Comparison of ENCODE assay signal across 9 cellular contexts in the genomic region with DNA sequence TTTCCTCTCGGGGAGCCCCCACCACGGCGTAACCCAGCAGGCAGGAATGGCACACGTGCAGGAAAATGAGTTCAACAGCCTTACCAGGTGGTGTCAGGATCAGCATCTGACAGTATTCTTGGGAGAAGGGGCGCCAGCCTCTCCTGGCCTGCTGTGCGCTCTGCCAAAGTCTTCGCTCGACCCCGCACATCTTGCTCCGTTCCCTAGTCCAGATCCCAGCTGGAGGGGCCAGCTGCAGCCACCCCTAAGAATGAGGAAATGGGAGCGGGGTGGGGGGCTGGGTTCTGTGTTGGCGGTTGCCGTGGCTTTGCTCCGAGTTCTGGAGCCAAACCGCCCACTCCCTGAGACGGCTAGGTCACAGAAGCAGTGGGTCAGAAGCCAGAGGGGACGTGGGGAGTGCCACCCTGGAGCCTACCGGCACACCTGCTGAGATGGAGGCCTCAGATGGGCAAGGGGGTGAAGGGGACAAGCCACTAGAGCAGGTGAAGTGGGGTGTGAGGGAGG. TPM values are rescaled to one million over a fixed set of nuclear protein-coding genes. Genes with fewer than 3 reads are reported as not detected.
DNase-seq lines count a peak whose midpoint lies in the region; ATAC-seq lines count a peak whose summit lies in the region.
"Had no signal": no experiment of that assay in that cellular context is flagged by ENCODE, and none has a peak within 500 bp of the region (broad histone marks: within the 10 kb centered on the region; RNA-seq: fewer than 3 reads in every experiment).

TSS of gene CHCT1 (plus strand) at position 328 of the 504 bp plus-strand sequence. CDS start at position 432, 104 bp downstream.

- H3K27me3 ChIP-seq in HUES64 (ENCODE audit: insufficient read depth, low read length) (peaks cover 11% of the 10 kb centered on the region), iPS-20b (ENCODE audit: insufficient read depth, low read length) (peaks cover 15% of the 10 kb centered on the region)

- no peak for DNase-seq in activated naive CD8-positive, alpha-beta T cell treated with anti-CD3 and anti-CD28 coated beads, Interleukin-2, amount 50 U/mL, for 24 hours
- DNase-seq in stimulated activated naive CD8-positive, alpha-beta T cell treated with anti-CD3 and anti-CD28 coated beads, Interleukin-15, amount 100 ng/mL, for 72 hours = no peak
- DNase-seq in medulla oblongata (ENCODE audit: extremely low spot score) = no peak
- DNase-seq in NCI-H2029 (lab: John Stamatoyannopoulos, UW) = no peak
- DNase-seq: activated effector memory CD4-positive, alpha-beta T cell treated with Interleukin-2 at 50 U/mL for 16 hours had no signal

- H3K9ac ChIP-seq in HUES64 (ENCODE audit: low read depth, low read length) (peak within 1 kb of the TSS; percentile 81), iPS-20b (ENCODE audit: low read depth, low read length) (peak within 1 kb of the TSS; percentile 69)

- ATAC-seq in activated naive CD8-positive, alpha-beta T cell treated with anti-CD3 and anti-CD28 coated beads, Interleukin-2, amount 50 U/mL, for 24 hours = no peak
- no peak for ATAC-seq in stimulated activated naive CD8-positive, alpha-beta T cell treated with anti-CD3 and anti-CD28 coated beads, Interleukin-15, amount 100 ng/mL, for 72 hours
- ATAC-seq in GM21360 (IDR thresholded peaks at IDR 0.05; ENCODE audit: unreplicated experiment) (no peak), GM18520 (IDR thresholded peaks at IDR 0.05; ENCODE audit: unreplicated experiment) (no peak)

- H3K4me1 Mint-ChIP-seq in activated naive CD8-positive, alpha-beta T cell treated with anti-CD3 and anti-CD28 coated beads, Interleukin-2, amount 50 U/mL, for 24 hours = peaks cover 6% of the 10 kb centered on the region
- peaks cover 12% of the 10 kb centered on the region for H3K4me1 Mint-ChIP-seq in stimulated activated naive CD8-positive, alpha-beta T cell treated with anti-CD3 and anti-CD28 coated beads, Interleukin-15, amount 100 ng/mL, for 72 hours

- H3K27me3 Mint-ChIP-seq in activated naive CD8-positive, alpha-beta T cell treated with anti-CD3 and anti-CD28 coated beads, Interleukin-2, amount 50 U/mL, for 24 hours = no peaks in the 10 kb centered on the region
- no peaks in the 10 kb centered on the region for H3K27me3 Mint-ChIP-seq in stimulated activated naive CD8-positive, alpha-beta T cell treated with anti-CD3 and anti-CD28 coated beads, Interleukin-15, amount 100 ng/mL, for 72 hours

- 72% methylated on average over 18 of the region's 18 CpGs for WGBS in HUES64

- H3K9me3 ChIP-seq in HUES64 (ENCODE audit: insufficient read depth, low read depth, low read length) (no peaks in the 10 kb centered on the region), iPS-20b (ENCODE audit: insufficient read depth, low read depth, low read length) (no peaks in the 10 kb centered on the region)

- H3K36me3 ChIP-seq in HUES64 (ENCODE audit: insufficient read depth, low read length) (no peaks in the 10 kb centered on the region), iPS-20b (ENCODE audit: insufficient read depth, low read depth, low read length) (no peaks in the 10 kb centered on the region)

- H3K4me3 ChIP-seq in HUES64 (ENCODE audit: low read length) = peak within 1 kb of the TSS; percentile 75
- peak within 1 kb of the TSS; percentile 71 for H3K4me3 ChIP-seq in iPS-20b (ENCODE audit: low read length)

- H3K27ac Mint-ChIP-seq in activated naive CD8-positive, alpha-beta T cell treated with anti-CD3 and anti-CD28 coated beads, Interleukin-2, amount 50 U/mL, for 24 hours = peak within 1 kb of the TSS; percentile 71
- peak within 1 kb of the TSS; percentile 97 for H3K27ac Mint-ChIP-seq in stimulated activated naive CD8-positive, alpha-beta T cell treated with anti-CD3 and anti-CD28 coated beads, Interleukin-15, amount 100 ng/mL, for 72 hours

- H3K4me1 ChIP-seq in HUES64 (ENCODE audit: insufficient read depth, low read length) = no peaks in the 10 kb centered on the region
- H3K4me1 ChIP-seq in iPS-20b (ENCODE audit: insufficient read depth, low read length) = no peaks in the 10 kb centered on the region; the same call in 1 of the 2 replicates

- peak within 1 kb of the TSS; percentile 73 for H3K4me3 Mint-ChIP-seq in activated naive CD8-positive, alpha-beta T cell treated with anti-CD3 and anti-CD28 coated beads, Interleukin-2, amount 50 U/mL, for 24 hours
- peak within 1 kb of the TSS; percentile 82 to 92 for H3K4me3 Mint-ChIP-seq in stimulated activated naive CD8-positive, alpha-beta T cell treated with anti-CD3 and anti-CD28 coated beads, Interleukin-15, amount 100 ng/mL, for 72 hours

- H3K9me3 Mint-ChIP-seq in activated naive CD8-positive, alpha-beta T cell treated with anti-CD3 and anti-CD28 coated beads, Interleukin-2, amount 50 U/mL, for 24 hours = peaks cover 4% of the 10 kb centered on the region
- H3K9me3 Mint-ChIP-seq in stimulated activated naive CD8-positive, alpha-beta T cell treated with anti-CD3 and anti-CD28 coated beads, Interleukin-15, amount 100 ng/mL, for 72 hours = no peaks in the 10 kb centered on the region

- no peaks in the 10 kb centered on the region for H3K36me3 Mint-ChIP-seq in activated naive CD8-positive, alpha-beta T cell treated with anti-CD3 and anti-CD28 coated beads, Interleukin-2, amount 50 U/mL, for 24 hours (ENCODE audit: low read depth)

- H3K27ac ChIP-seq in HUES64 (ENCODE audit: low read depth, low read length) = no peak within 1 kb of the TSS; the same call in 1 of the 2 replicates
- H3K27ac ChIP-seq in iPS-20b (ENCODE audit: low read length) = no peak within 1 kb of the TSS

RNA-seq across cellular contexts. Expression of gene CHCT1, which starts in this region (rescaled TPM):
- not detected for polyA plus RNA-seq in HUES64 (2013, experiment 1 of 2)
- polyA plus RNA-seq in HUES64 (2013, experiment 2 of 2) = not detected
